Comparison of ENCODE assay signal across 35 cellular contexts in the genomic region with DNA sequence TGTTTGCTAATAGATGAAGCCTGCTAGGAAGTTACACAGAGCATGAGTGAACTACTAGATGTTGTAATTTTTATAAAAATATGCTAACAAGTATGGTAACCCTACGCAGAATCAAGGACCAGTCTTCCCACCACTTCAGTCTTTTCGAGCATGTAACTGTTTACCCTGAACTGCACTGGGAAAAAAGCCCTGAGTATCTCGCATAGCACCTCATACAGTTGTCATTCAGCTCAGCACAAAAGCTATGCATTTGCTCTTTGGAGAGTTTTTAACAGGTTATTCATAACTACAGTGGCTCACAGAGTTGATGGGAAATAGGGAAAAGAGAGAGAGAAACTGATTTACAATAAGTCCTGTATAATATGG.
"Had no signal": no experiment of that assay in that cellular context is flagged by ENCODE, and none has a peak within 500 bp of the region (broad histone marks: within the 10 kb centered on the region; RNA-seq: fewer than 3 reads in every experiment).

No MANE protein-coding gene starts in this region.

- H3K4me3 Mint-ChIP-seq: activated CD4-positive, alpha-beta memory T cell treated with anti-CD3 and anti-CD28 coated beads for 36 hours; activated CD4-positive, alpha-beta T cell treated with anti-CD3 and anti-CD28 coated beads for 36 hours; activated CD4-positive, alpha-beta T cell treated with anti-CD3 and anti-CD28 coated beads, Interleukin-2, amount 10 ng/mL, durations not matched to agents 24 days and 14 days; activated CD8-positive, alpha-beta memory T cell treated with anti-CD3 and anti-CD28 coated beads, Interleukin-2, amount 10 ng/mL, durations not matched to agents 7 days and 5 days; activated CD8-positive, alpha-beta T cell treated with anti-CD3 and anti-CD28 coated beads, Interleukin-2, amount 10 ng/mL, durations not matched to agents 7 days and 5 days; activated naive CD4-positive, alpha-beta T cell treated with anti-CD3 and anti-CD28 coated beads for 36 hours; activated naive CD4-positive, alpha-beta T cell treated with anti-CD3 and anti-CD28 coated beads, Interleukin-2, amount 50 U/mL, for 24 hours; activated naive CD8-positive, alpha-beta T cell treated with anti-CD3 and anti-CD28 coated beads for 36 hours; activated naive CD8-positive, alpha-beta T cell treated with anti-CD3 and anti-CD28 coated beads, Interleukin-2, amount 50 U/mL, for 24 hours; activated T-helper 1 cell treated with anti-CD3 and anti-CD28 coated beads, Interleukin-12 subunit alpha, Interleukin-12 subunit beta, Interleukin-2, Interleukin-4 antibody, amounts not matched to agents 30 ng/mL and 10 ng/mL and 1 ng/mL, durations not matched to agents 14 hours and 24 hours and 36 hours; brain; T-helper 17 cell; T-helper 2 cell treated with Interferon-gamma antibody and Interleukin-4, amounts not matched to agents 5 μg/mL and 100 μg/mL, for 36 hours had no signal

- H3K27ac Mint-ChIP-seq: activated CD4-positive, alpha-beta memory T cell treated with anti-CD3 and anti-CD28 coated beads for 36 hours; activated CD4-positive, alpha-beta T cell treated with anti-CD3 and anti-CD28 coated beads for 36 hours; activated CD4-positive, alpha-beta T cell treated with anti-CD3 and anti-CD28 coated beads, Interleukin-2, amount 10 ng/mL, durations not matched to agents 24 days and 14 days; activated CD8-positive, alpha-beta memory T cell treated with anti-CD3 and anti-CD28 coated beads, Interleukin-2, amount 10 ng/mL, durations not matched to agents 7 days and 5 days; activated CD8-positive, alpha-beta T cell treated with anti-CD3 and anti-CD28 coated beads, Interleukin-2, amount 10 ng/mL, durations not matched to agents 7 days and 5 days; activated naive CD4-positive, alpha-beta T cell treated with anti-CD3 and anti-CD28 coated beads for 36 hours; activated naive CD4-positive, alpha-beta T cell treated with anti-CD3 and anti-CD28 coated beads, Interleukin-2, amount 50 U/mL, for 24 hours; activated naive CD8-positive, alpha-beta T cell treated with anti-CD3 and anti-CD28 coated beads for 36 hours; activated naive CD8-positive, alpha-beta T cell treated with anti-CD3 and anti-CD28 coated beads, Interleukin-2, amount 50 U/mL, for 24 hours; activated T-helper 1 cell treated with anti-CD3 and anti-CD28 coated beads, Interleukin-12 subunit alpha, Interleukin-12 subunit beta, Interleukin-2, Interleukin-4 antibody, amounts not matched to agents 30 ng/mL and 10 ng/mL and 1 ng/mL, durations not matched to agents 14 hours and 24 hours and 36 hours; activated T-helper 2 cell treated with anti-CD3 and anti-CD28 coated beads, Interferon-gamma antibody, Interleukin-2, Interleukin-4, amounts not matched to agents 10 μg/mL and 5 μg/mL and 100 μg/mL, durations not matched to agents 14 hours and 24 hours and 36 hours; T-helper 2 cell treated with Interferon-gamma antibody and Interleukin-4, amounts not matched to agents 5 μg/mL and 100 μg/mL, for 36 hours had no signal

- H3K27ac ChIP-seq: adrenal gland, breast epithelium, cardiac muscle cell, colonic mucosa, epithelial cell of prostate, esophagus squamous epithelium, gastroesophageal sphincter had no signal

- H3K27me3 ChIP-seq: adrenal gland, breast epithelium, cardiac muscle cell, colonic mucosa, esophagus squamous epithelium, gastroesophageal sphincter had no signal

- ATAC-seq: activated CD4-positive, alpha-beta T cell treated with anti-CD3 and anti-CD28 coated beads for 36 hours; activated CD8-positive, alpha-beta memory T cell treated with anti-CD3 and anti-CD28 coated beads, Interleukin-2, amount 10 ng/mL, durations not matched to agents 7 days and 5 days; activated CD8-positive, alpha-beta T cell treated with anti-CD3 and anti-CD28 coated beads, Interleukin-2, amount 10 ng/mL, durations not matched to agents 7 days and 5 days; activated naive CD8-positive, alpha-beta T cell treated with anti-CD3 and anti-CD28 coated beads, Interleukin-2, amount 50 U/mL, for 24 hours; gastroesophageal sphincter; T-helper 17 cell had no signal

- H3K4me3 ChIP-seq: adrenal gland, breast epithelium, cardiac muscle cell, colonic mucosa, esophagus squamous epithelium, gastroesophageal sphincter had no signal

- H3K9me3 Mint-ChIP-seq: activated CD4-positive, alpha-beta memory T cell treated with anti-CD3 and anti-CD28 coated beads for 36 hours; activated CD4-positive, alpha-beta T cell treated with anti-CD3 and anti-CD28 coated beads, Interleukin-2, amount 10 ng/mL, durations not matched to agents 24 days and 14 days; activated naive CD4-positive, alpha-beta T cell treated with anti-CD3 and anti-CD28 coated beads for 36 hours; activated naive CD4-positive, alpha-beta T cell treated with anti-CD3 and anti-CD28 coated beads, Interleukin-2, amount 50 U/mL, for 24 hours; activated naive CD8-positive, alpha-beta T cell treated with anti-CD3 and anti-CD28 coated beads for 36 hours; activated naive CD8-positive, alpha-beta T cell treated with anti-CD3 and anti-CD28 coated beads, Interleukin-2, amount 50 U/mL, for 24 hours; activated T-helper 1 cell treated with anti-CD3 and anti-CD28 coated beads, Interleukin-12 subunit alpha, Interleukin-12 subunit beta, Interleukin-2, Interleukin-4 antibody, amounts not matched to agents 30 ng/mL and 10 ng/mL and 1 ng/mL, durations not matched to agents 14 hours and 24 hours and 36 hours; activated T-helper 2 cell treated with anti-CD3 and anti-CD28 coated beads, Interferon-gamma antibody, Interleukin-2, Interleukin-4, amounts not matched to agents 10 μg/mL and 5 μg/mL and 100 μg/mL, durations not matched to agents 14 hours and 24 hours and 36 hours; brain; T-helper 2 cell treated with Interferon-gamma antibody and Interleukin-4, amounts not matched to agents 5 μg/mL and 100 μg/mL, for 36 hours had no signal

- H3K4me1 ChIP-seq: adrenal gland, breast epithelium, colonic mucosa, esophagus squamous epithelium, gastroesophageal sphincter had no signal

- DNase-seq: activated CD4-positive, alpha-beta memory T cell treated with anti-CD3 and anti-CD28 coated beads for 36 hours; activated CD4-positive, alpha-beta T cell treated with anti-CD3 and anti-CD28 coated beads for 36 hours; activated CD4-positive, alpha-beta T cell treated with anti-CD3 and anti-CD28 coated beads, Interleukin-2, amount 10 ng/mL, durations not matched to agents 24 days and 14 days; activated CD4-positive, CD25-positive, alpha-beta regulatory T cell; activated CD4-positive, CD25-positive, alpha-beta regulatory T cell treated with anti-CD3 and anti-CD28 coated beads, Interleukin-2, amount 50 U/mL, for 72 hours; activated CD8-positive, alpha-beta memory T cell treated with anti-CD3 and anti-CD28 coated beads, Interleukin-2, amount 10 ng/mL, durations not matched to agents 7 days and 5 days; activated CD8-positive, alpha-beta memory T cell treated with anti-CD3 and anti-CD28 coated beads, Interleukin-2, amount 50 U/mL, for 4 hours; activated CD8-positive, alpha-beta T cell treated with anti-CD3 and anti-CD28 coated beads, Interleukin-2, amount 10 ng/mL, durations not matched to agents 7 days and 5 days; activated effector memory CD4-positive, alpha-beta T cell treated with anti-CD3 and anti-CD28 coated beads, Interleukin-2, amount 50 U/mL, for 16 hours; activated naive CD4-positive, alpha-beta T cell treated with anti-CD3 and anti-CD28 coated beads for 36 hours; activated naive CD8-positive, alpha-beta T cell treated with anti-CD3 and anti-CD28 coated beads for 36 hours; activated naive CD8-positive, alpha-beta T cell treated with anti-CD3 and anti-CD28 coated beads, Interleukin-2, amount 50 U/mL, for 24 hours; activated T-cell treated with anti-CD3 and anti-CD28 coated beads, Interleukin-2, amount 50 U/mL, for 1 hour; activated T-cell treated with anti-CD3 and anti-CD28 coated beads, Interleukin-2, amount 50 U/mL, for 48 hours; adrenal gland; amygdala; aorta; central memory CD4-positive, alpha-beta T cell; cerebellar nuclear complex; colonic mucosa; effector CD8-positive, alpha-beta T cell; esophagus squamous epithelium; foreskin melanocyte; T-helper 1 cell; T-helper 17 cell; T1000 had no signal

- H3K4me1 Mint-ChIP-seq: activated CD4-positive, alpha-beta T cell treated with anti-CD3 and anti-CD28 coated beads for 36 hours; activated CD4-positive, alpha-beta T cell treated with anti-CD3 and anti-CD28 coated beads, Interleukin-2, amount 10 ng/mL, durations not matched to agents 24 days and 14 days; activated CD8-positive, alpha-beta memory T cell treated with anti-CD3 and anti-CD28 coated beads, Interleukin-2, amount 10 ng/mL, durations not matched to agents 7 days and 5 days; activated naive CD4-positive, alpha-beta T cell treated with anti-CD3 and anti-CD28 coated beads, Interleukin-2, amount 50 U/mL, for 24 hours; activated naive CD8-positive, alpha-beta T cell treated with anti-CD3 and anti-CD28 coated beads for 36 hours; activated naive CD8-positive, alpha-beta T cell treated with anti-CD3 and anti-CD28 coated beads, Interleukin-2, amount 50 U/mL, for 24 hours had no signal

- H3K27me3 Mint-ChIP-seq: activated CD4-positive, alpha-beta memory T cell treated with anti-CD3 and anti-CD28 coated beads for 36 hours; activated CD4-positive, alpha-beta T cell treated with anti-CD3 and anti-CD28 coated beads for 36 hours; activated CD4-positive, alpha-beta T cell treated with anti-CD3 and anti-CD28 coated beads, Interleukin-2, amount 10 ng/mL, durations not matched to agents 24 days and 14 days; activated CD8-positive, alpha-beta memory T cell treated with anti-CD3 and anti-CD28 coated beads, Interleukin-2, amount 10 ng/mL, durations not matched to agents 7 days and 5 days; activated naive CD4-positive, alpha-beta T cell treated with anti-CD3 and anti-CD28 coated beads, Interleukin-2, amount 50 U/mL, for 24 hours; activated naive CD8-positive, alpha-beta T cell treated with anti-CD3 and anti-CD28 coated beads for 36 hours; activated naive CD8-positive, alpha-beta T cell treated with anti-CD3 and anti-CD28 coated beads, Interleukin-2, amount 50 U/mL, for 24 hours; brain; T-helper 17 cell had no signal

- H3K9me3 ChIP-seq: adrenal gland, breast epithelium, colonic mucosa, esophagus squamous epithelium, gastroesophageal sphincter had no signal
